ENCODE assay signal across 35 cellular contexts in genomic region chr2:129374452-129374851, GRCh38.
"Had no signal": no experiment of that assay in that cellular context is flagged by ENCODE, and none has a peak within 500 bp of the region (broad histone marks: within the 10 kb centered on the region; RNA-seq: fewer than 3 reads in every experiment).

No MANE protein-coding gene starts in this region.

- H3K27me3 Mint-ChIP-seq: activated B cell treated with CpG ODN at 0.5 μM for 24 hours; activated CD4-positive, alpha-beta memory T cell treated with anti-CD3 and anti-CD28 coated beads for 36 hours; activated CD8-positive, alpha-beta memory T cell treated with anti-CD3 and anti-CD28 coated beads, Interleukin-2, amount 10 ng/mL, durations not matched to agents 7 days and 5 days; activated naive CD4-positive, alpha-beta T cell treated with anti-CD3 and anti-CD28 coated beads, Interleukin-2, amount 50 U/mL, for 24 hours; activated naive CD8-positive, alpha-beta T cell treated with anti-CD3 and anti-CD28 coated beads for 36 hours; activated naive CD8-positive, alpha-beta T cell treated with anti-CD3 and anti-CD28 coated beads, Interleukin-2, amount 50 U/mL, for 24 hours; effector memory CD8-positive, alpha-beta T cell; T-helper 17 cell had no signal

- DNase-seq: activated B cell treated with CpG ODN at 0.5 μM for 24 hours; activated CD4-positive, alpha-beta memory T cell treated with anti-CD3 and anti-CD28 coated beads for 36 hours; activated CD4-positive, alpha-beta T cell treated with anti-CD3 and anti-CD28 coated beads for 48 hours; activated CD8-positive, alpha-beta memory T cell treated with anti-CD3 and anti-CD28 coated beads, Interleukin-2, amount 10 ng/mL, durations not matched to agents 7 days and 5 days; activated CD8-positive, alpha-beta memory T cell treated with anti-CD3 and anti-CD28 coated beads, Interleukin-2, amount 50 U/mL, for 4 hours; activated CD8-positive, alpha-beta T cell treated with anti-CD3 and anti-CD28 coated beads, Interleukin-2, amount 10 ng/mL, durations not matched to agents 7 days and 5 days; activated effector memory CD4-positive, alpha-beta T cell treated with anti-CD3 and anti-CD28 coated beads, Interleukin-2, amount 50 U/mL, for 16 hours; activated naive CD4-positive, alpha-beta T cell treated with anti-CD3 and anti-CD28 coated beads for 36 hours; activated naive CD8-positive, alpha-beta T cell treated with anti-CD3 and anti-CD28 coated beads for 36 hours; activated naive CD8-positive, alpha-beta T cell treated with anti-CD3 and anti-CD28 coated beads, Interleukin-2, amount 50 U/mL, for 24 hours; activated T-cell treated with anti-CD3 and anti-CD28 coated beads, Interleukin-2, amount 50 U/mL, for 1 hour; activated T-cell treated with anti-CD3 and anti-CD28 coated beads, Interleukin-2, amount 50 U/mL, for 48 hours; adrenal gland; amygdala; aorta; body of pancreas; caudate nucleus; cortex of kidney; dermis blood vessel endothelial cell; effector CD4-positive, alpha-beta T cell; effector memory CD8-positive, alpha-beta T cell; erythroblast; foreskin keratinocyte; gastrocnemius medialis; glutamatergic neuron; T-helper 1 cell; T-helper 17 cell; T1000; WERI-Rb-1 had no signal

- H3K36me3 ChIP-seq: adrenal gland, esophagus muscularis mucosa, gastrocnemius medialis, WERI-Rb-1 had no signal

- H3K27ac ChIP-seq: adrenal gland, body of pancreas, esophagus muscularis mucosa, foreskin keratinocyte, gastrocnemius medialis, WERI-Rb-1 had no signal

- H3K4me1 ChIP-seq: adrenal gland, body of pancreas, esophagus muscularis mucosa, foreskin keratinocyte, gastrocnemius medialis had no signal

- H3K9me3 Mint-ChIP-seq: activated B cell treated with CpG ODN at 0.5 μM for 24 hours; activated CD4-positive, alpha-beta memory T cell treated with anti-CD3 and anti-CD28 coated beads for 36 hours; activated naive CD4-positive, alpha-beta T cell treated with anti-CD3 and anti-CD28 coated beads for 36 hours; activated naive CD4-positive, alpha-beta T cell treated with anti-CD3 and anti-CD28 coated beads, Interleukin-2, amount 50 U/mL, for 24 hours; activated naive CD8-positive, alpha-beta T cell treated with anti-CD3 and anti-CD28 coated beads for 36 hours; activated naive CD8-positive, alpha-beta T cell treated with anti-CD3 and anti-CD28 coated beads, Interleukin-2, amount 50 U/mL, for 24 hours; activated T-helper 1 cell treated with anti-CD3 and anti-CD28 coated beads, Interleukin-12 subunit alpha, Interleukin-12 subunit beta, Interleukin-2, Interleukin-4 antibody, amounts not matched to agents 30 ng/mL and 10 ng/mL and 1 ng/mL, durations not matched to agents 14 hours and 24 hours and 36 hours; activated T-helper 2 cell treated with anti-CD3 and anti-CD28 coated beads, Interferon-gamma antibody, Interleukin-2, Interleukin-4, amounts not matched to agents 10 μg/mL and 5 μg/mL and 100 μg/mL, durations not matched to agents 14 hours and 24 hours and 36 hours; T-helper 2 cell treated with Interferon-gamma antibody and Interleukin-4, amounts not matched to agents 5 μg/mL and 100 μg/mL, for 36 hours had no signal

- H3K4me3 ChIP-seq: adrenal gland, body of pancreas, esophagus muscularis mucosa, gastrocnemius medialis had no signal

- H3K27me3 ChIP-seq: adrenal gland, body of pancreas, esophagus muscularis mucosa, foreskin keratinocyte, gastrocnemius medialis had no signal

- H3K4me1 Mint-ChIP-seq: activated CD8-positive, alpha-beta memory T cell treated with anti-CD3 and anti-CD28 coated beads, Interleukin-2, amount 10 ng/mL, durations not matched to agents 7 days and 5 days; activated naive CD4-positive, alpha-beta T cell treated with anti-CD3 and anti-CD28 coated beads, Interleukin-2, amount 50 U/mL, for 24 hours; activated naive CD8-positive, alpha-beta T cell treated with anti-CD3 and anti-CD28 coated beads for 36 hours; activated naive CD8-positive, alpha-beta T cell treated with anti-CD3 and anti-CD28 coated beads, Interleukin-2, amount 50 U/mL, for 24 hours; T-helper 17 cell had no signal

- ATAC-seq: activated CD4-positive, CD25-positive, alpha-beta regulatory T cell treated with anti-CD3 and anti-CD28 coated beads, Interleukin-2, amount 50 U/mL, for 24 hours; activated CD8-positive, alpha-beta memory T cell treated with anti-CD3 and anti-CD28 coated beads, Interleukin-2, amount 10 ng/mL, durations not matched to agents 7 days and 5 days; activated CD8-positive, alpha-beta T cell treated with anti-CD3 and anti-CD28 coated beads, Interleukin-2, amount 10 ng/mL, durations not matched to agents 7 days and 5 days; activated naive CD8-positive, alpha-beta T cell treated with anti-CD3 and anti-CD28 coated beads, Interleukin-2, amount 50 U/mL, for 24 hours; body of pancreas; effector memory CD8-positive, alpha-beta T cell; foreskin keratinocyte; gastrocnemius medialis; T-helper 17 cell had no signal

- H3K9me3 ChIP-seq: adrenal gland, body of pancreas, esophagus muscularis mucosa, gastrocnemius medialis had no signal

- H3K36me3 Mint-ChIP-seq: activated CD4-positive, alpha-beta memory T cell treated with anti-CD3 and anti-CD28 coated beads for 36 hours; activated CD8-positive, alpha-beta memory T cell treated with anti-CD3 and anti-CD28 coated beads, Interleukin-2, amount 10 ng/mL, durations not matched to agents 7 days and 5 days; activated naive CD4-positive, alpha-beta T cell treated with anti-CD3 and anti-CD28 coated beads, Interleukin-2, amount 50 U/mL, for 24 hours; activated naive CD8-positive, alpha-beta T cell treated with anti-CD3 and anti-CD28 coated beads for 36 hours had no signal

- H3K4me3 Mint-ChIP-seq: activated B cell treated with CpG ODN at 0.5 μM for 24 hours; activated CD4-positive, alpha-beta memory T cell treated with anti-CD3 and anti-CD28 coated beads for 36 hours; activated CD8-positive, alpha-beta memory T cell treated with anti-CD3 and anti-CD28 coated beads, Interleukin-2, amount 10 ng/mL, durations not matched to agents 7 days and 5 days; activated CD8-positive, alpha-beta T cell treated with anti-CD3 and anti-CD28 coated beads, Interleukin-2, amount 10 ng/mL, durations not matched to agents 7 days and 5 days; activated naive CD4-positive, alpha-beta T cell treated with anti-CD3 and anti-CD28 coated beads for 36 hours; activated naive CD4-positive, alpha-beta T cell treated with anti-CD3 and anti-CD28 coated beads, Interleukin-2, amount 50 U/mL, for 24 hours; activated naive CD8-positive, alpha-beta T cell treated with anti-CD3 and anti-CD28 coated beads for 36 hours; activated naive CD8-positive, alpha-beta T cell treated with anti-CD3 and anti-CD28 coated beads, Interleukin-2, amount 50 U/mL, for 24 hours; activated T-helper 1 cell treated with anti-CD3 and anti-CD28 coated beads, Interleukin-12 subunit alpha, Interleukin-12 subunit beta, Interleukin-2, Interleukin-4 antibody, amounts not matched to agents 30 ng/mL and 10 ng/mL and 1 ng/mL, durations not matched to agents 14 hours and 24 hours and 36 hours; effector memory CD8-positive, alpha-beta T cell; T-helper 17 cell; T-helper 2 cell treated with Interferon-gamma antibody and Interleukin-4, amounts not matched to agents 5 μg/mL and 100 μg/mL, for 36 hours had no signal

- H3K27ac Mint-ChIP-seq: activated B cell treated with CpG ODN at 0.5 μM for 24 hours; activated CD4-positive, alpha-beta memory T cell treated with anti-CD3 and anti-CD28 coated beads for 36 hours; activated CD8-positive, alpha-beta memory T cell treated with anti-CD3 and anti-CD28 coated beads, Interleukin-2, amount 10 ng/mL, durations not matched to agents 7 days and 5 days; activated CD8-positive, alpha-beta T cell treated with anti-CD3 and anti-CD28 coated beads, Interleukin-2, amount 10 ng/mL, durations not matched to agents 7 days and 5 days; activated naive CD4-positive, alpha-beta T cell treated with anti-CD3 and anti-CD28 coated beads for 36 hours; activated naive CD4-positive, alpha-beta T cell treated with anti-CD3 and anti-CD28 coated beads, Interleukin-2, amount 50 U/mL, for 24 hours; activated naive CD8-positive, alpha-beta T cell treated with anti-CD3 and anti-CD28 coated beads for 36 hours; activated naive CD8-positive, alpha-beta T cell treated with anti-CD3 and anti-CD28 coated beads, Interleukin-2, amount 50 U/mL, for 24 hours; activated T-helper 1 cell treated with anti-CD3 and anti-CD28 coated beads, Interleukin-12 subunit alpha, Interleukin-12 subunit beta, Interleukin-2, Interleukin-4 antibody, amounts not matched to agents 30 ng/mL and 10 ng/mL and 1 ng/mL, durations not matched to agents 14 hours and 24 hours and 36 hours; activated T-helper 2 cell treated with anti-CD3 and anti-CD28 coated beads, Interferon-gamma antibody, Interleukin-2, Interleukin-4, amounts not matched to agents 10 μg/mL and 5 μg/mL and 100 μg/mL, durations not matched to agents 14 hours and 24 hours and 36 hours; effector memory CD8-positive, alpha-beta T cell; T-helper 17 cell; T-helper 2 cell treated with Interferon-gamma antibody and Interleukin-4, amounts not matched to agents 5 μg/mL and 100 μg/mL, for 36 hours had no signal
